ENCODE assay signal across 12 cellular contexts in genomic region chrX:39619182-39620009, GRCh38.
DNase-seq lines count a peak whose midpoint lies in the region; ATAC-seq and TF ChIP-seq lines count a peak whose summit lies in the region.
"Had no signal": no experiment of that assay in that cellular context is flagged by ENCODE, and none has a peak within 500 bp of the region (broad histone marks: within the 10 kb centered on the region; RNA-seq: fewer than 3 reads in every experiment).

No MANE protein-coding gene starts in this region.

- CTCF ChIA-PET in HEK293T (lab: Yijun Ruan, JAX): no interaction called here

- DNase-seq in COLO668 (lab: John Stamatoyannopoulos, UW; ENCODE audit: unreplicated experiment) (peak; percentile 16), LoVo (ENCODE audit: low spot score) (peak; percentile 1), amniotic epithelial cell (ENCODE audit: low read depth) (peak; percentile 0), left colon (no peak), NCI-H774 (lab: John Stamatoyannopoulos, UW) (no peak), HEK293T (ENCODE audit: extremely low spot score) (no peak)
- no peak for DNase-seq in stimulated activated CD4-positive, alpha-beta T cell treated with anti-CD3 and anti-CD28 coated beads, Interleukin-12 subunit alpha, Interleukin-12 subunit beta, amount 100 ng/mL, for 4 hours
- DNase-seq: activated CD4-positive, alpha-beta memory T cell treated with anti-CD3 and anti-CD28 coated beads for 36 hours; stimulated activated CD4-positive, alpha-beta T cell treated with anti-CD3 and anti-CD28 coated beads, Interleukin-4, amount 100 ng/mL, for 4 hours had no signal

- POLR2A ChIA-PET in HEK293T (lab: Yijun Ruan, JAX): no interaction called here

- ATAC-seq in left colon: peak; percentile 27
- ATAC-seq in HG02970 (IDR thresholded peaks at IDR 0.05; ENCODE audit: low FRiP score, unreplicated experiment): no peak
- ATAC-seq: left lobe of liver; stimulated activated memory B cell treated with anti-CD40 and anti-IgM and Interleukin-4, amounts not matched to agents 10 μg/mL and 1 μg/mL and 100 μg/mL, for 72 hours had no signal

- intact Hi-C loops in left colon (cut with DNase I, micrococcal nuclease): no loop called here

TF ChIP-seq in HEK293T, 16 proteins besides CTCF, POLR2A, EP300 and RAD21:
- TF ChIP-seq SUZ12 (IDR thresholded peaks at IDR 0.05): no peak
- no peak for TF ChIP-seq NFRKB (IDR thresholded peaks at IDR 0.05)
- no peak for TF ChIP-seq LEF1 (IDR thresholded peaks at IDR 0.05; ENCODE audit: borderline replicate concordance)
- TF ChIP-seq SP1 (IDR thresholded peaks at IDR 0.05): no peak
- TF ChIP-seq BHLHE40 (IDR thresholded peaks at IDR 0.05; ENCODE audit: borderline replicate concordance): no peak

Comparison
In these comparisons a context has a peak if more than half of its experiments do, and no peak if none do; other contexts are left out.
1. DNase-seq: peak in COLO668 (single experiment), LoVo (single experiment) and amniotic epithelial cell (single experiment); none in left colon (0 of 2), NCI-H774 (single experiment), stimulated activated CD4-positive, alpha-beta T cell treated with anti-CD3 and anti-CD28 coated beads, Interleukin-12 subunit alpha, Interleukin-12 subunit beta, amount 100 ng/mL, for 4 hours (single experiment) and HEK293T (single experiment).